10 cellular contexts compared by ENCODE assay signal in the genomic region with DNA sequence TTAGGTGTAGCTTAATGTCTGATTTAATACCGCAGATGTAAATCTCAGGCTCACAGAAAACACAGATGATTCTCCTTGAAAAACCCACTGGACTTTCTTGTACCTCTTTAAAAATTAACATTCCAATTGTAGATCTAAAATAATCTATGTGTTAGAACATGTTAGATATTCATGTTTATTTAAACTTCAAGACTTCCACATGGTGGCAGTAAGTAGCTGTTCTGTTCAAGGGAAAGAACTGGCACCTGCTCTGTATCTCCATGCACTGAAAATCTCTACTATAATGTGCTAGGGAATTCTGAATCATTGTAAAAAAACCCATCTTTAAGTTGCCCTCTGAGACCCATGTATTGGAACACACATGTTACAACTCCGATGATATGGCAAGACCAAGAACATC.
DNase-seq lines count a peak whose midpoint lies in the region; ATAC-seq lines count a peak whose summit lies in the region.
"Had no signal": no experiment of that assay in that cellular context is flagged by ENCODE, and none has a peak within 500 bp of the region (broad histone marks: within the 10 kb centered on the region; RNA-seq: fewer than 3 reads in every experiment).

No MANE protein-coding gene starts in this region.

- DNase-seq in G401 (ENCODE audit: low spot score) (peak; percentile 38), NCI-H146 (lab: John Stamatoyannopoulos, UW) (peak; percentile 70), T47D (ENCODE audit: low read depth in 1 of 2, low spot score in 1 of 2) (peak; percentile 13 to 54), myocyte (ENCODE audit: low read depth) (peak; percentile 10)
- no peak for DNase-seq in activated CD4-positive, CD25-positive, alpha-beta regulatory T cell (lab: John Stamatoyannopoulos, UW)
- DNase-seq in stimulated activated CD4-positive, alpha-beta T cell treated with anti-CD3 and anti-CD28 coated beads, Interleukin-2, amount 100 ng/mL, for 48 hours: no peak
- DNase-seq: activated naive CD8-positive, alpha-beta T cell treated with anti-CD3 and anti-CD28 coated beads, Interleukin-2, amount 50 U/mL, for 24 hours; T-cell had no signal

- in situ Hi-C loops in G401 (cut with HindIII; ENCODE audit: low sequenced_read_pairs): no loop called here
- in situ Hi-C loops in T47D (cut with HindIII; ENCODE audit: low pct_unique_long_range_greater_than_20kb, low sequenced_read_pairs): no loop called here

- ATAC-seq in HG03432 (IDR thresholded peaks at IDR 0.05; ENCODE audit: unreplicated experiment) (no peak), HG02798 (IDR thresholded peaks at IDR 0.05; ENCODE audit: poor library complexity, unreplicated experiment) (no peak)
- ATAC-seq: activated naive CD8-positive, alpha-beta T cell treated with anti-CD3 and anti-CD28 coated beads, Interleukin-2, amount 50 U/mL, for 24 hours; T-cell had no signal

Comparison
In these comparisons a context has a peak if more than half of its experiments do, and no peak if none do; other contexts are left out.
1. DNase-seq: peak in G401 (single experiment), NCI-H146 (single experiment), T47D (2 of 2) and myocyte (single experiment); none in activated CD4-positive, CD25-positive, alpha-beta regulatory T cell (0 of 4) and stimulated activated CD4-positive, alpha-beta T cell treated with anti-CD3 and anti-CD28 coated beads, Interleukin-2, amount 100 ng/mL, for 48 hours (0 of 2).